ENCODE assay signal across 17 cellular contexts in the genomic region with DNA sequence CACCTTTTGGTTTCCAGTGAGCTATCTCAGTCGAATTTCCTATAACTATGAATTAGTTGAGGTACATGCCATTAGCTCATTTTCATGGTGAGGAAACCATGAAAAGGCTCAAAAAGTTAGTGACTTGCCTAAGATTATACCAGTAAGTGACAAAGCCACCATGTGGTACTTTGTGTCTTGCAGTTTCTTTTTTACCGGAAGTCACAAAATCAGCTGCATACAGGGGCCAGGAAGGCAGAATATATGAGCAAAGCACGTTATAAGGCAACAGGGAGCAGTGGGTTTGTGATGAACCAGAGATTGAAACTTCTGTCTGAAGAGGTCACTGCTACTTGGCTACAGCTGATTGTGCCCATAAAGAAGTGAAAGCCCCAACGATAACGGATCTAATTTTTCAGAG. TPM values are rescaled to one million over a fixed set of nuclear protein-coding genes. Genes with fewer than 3 reads are reported as not detected.
DNase-seq lines count a peak whose midpoint lies in the region; ATAC-seq and TF ChIP-seq lines count a peak whose summit lies in the region.
"Had no signal": no experiment of that assay in that cellular context is flagged by ENCODE, and none has a peak within 500 bp of the region (broad histone marks: within the 10 kb centered on the region; RNA-seq: fewer than 3 reads in every experiment).

No MANE protein-coding gene starts in this region.

- no peak overlapping the region for H3K4me3 ChIP-seq in parathyroid adenoma (ENCODE audit: low read depth, low read length)
- H3K4me3 ChIP-seq: gastroesophageal sphincter had no signal

- no peaks in the 10 kb centered on the region for H3K27me3 ChIP-seq in parathyroid adenoma (ENCODE audit: control insufficient read depth, insufficient read depth, low read length)
- H3K27me3 ChIP-seq: gastroesophageal sphincter had no signal

- intact Hi-C loops in activated T-helper 2 cell treated with anti-CD3 and anti-CD28 coated beads, Interferon-gamma antibody, Interleukin-2, Interleukin-4, amounts not matched to agents 10 μg/mL and 5 μg/mL and 100 μg/mL, durations not matched to agents 14 hours and 24 hours and 36 hours (cut with micrococcal nuclease) = no loop called here

- ATAC-seq in HG03175 (IDR thresholded peaks at IDR 0.05; ENCODE audit: unreplicated experiment) (peak; percentile 47), HG03432 (IDR thresholded peaks at IDR 0.05; ENCODE audit: unreplicated experiment) (no peak), HG02571 (IDR thresholded peaks at IDR 0.05; ENCODE audit: unreplicated experiment) (no peak)
- ATAC-seq: gastroesophageal sphincter, HCT116, Panc1 had no signal

- no peaks in the 10 kb centered on the region for H3K36me3 ChIP-seq in parathyroid adenoma (ENCODE audit: control insufficient read depth, insufficient read depth, low read length)
- H3K36me3 ChIP-seq: gastroesophageal sphincter had no signal

- no peak overlapping the region for H3K4me2 ChIP-seq in parathyroid adenoma (ENCODE audit: low read length)

- peaks cover 21% of the 10 kb centered on the region for H3K4me1 Mint-ChIP-seq in activated T-helper 2 cell treated with anti-CD3 and anti-CD28 coated beads, Interferon-gamma antibody, Interleukin-2, Interleukin-4, amounts not matched to agents 10 μg/mL and 5 μg/mL and 100 μg/mL, durations not matched to agents 14 hours and 24 hours and 36 hours (ENCODE audit: low read depth)

- H3K27me3 Mint-ChIP-seq in activated T-helper 2 cell treated with anti-CD3 and anti-CD28 coated beads, Interferon-gamma antibody, Interleukin-2, Interleukin-4, amounts not matched to agents 10 μg/mL and 5 μg/mL and 100 μg/mL, durations not matched to agents 14 hours and 24 hours and 36 hours (ENCODE audit: low read depth) = no peaks in the 10 kb centered on the region

- no peaks in the 10 kb centered on the region for H3K36me3 Mint-ChIP-seq in activated T-helper 2 cell treated with anti-CD3 and anti-CD28 coated beads, Interferon-gamma antibody, Interleukin-2, Interleukin-4, amounts not matched to agents 10 μg/mL and 5 μg/mL and 100 μg/mL, durations not matched to agents 14 hours and 24 hours and 36 hours (ENCODE audit: low read depth)

- no peak overlapping the region for H2AFZ ChIP-seq in parathyroid adenoma

- TF ChIP-seq CTCF in parathyroid adenoma (IDR thresholded peaks at IDR 0.05) = no peak

- no peaks in the 10 kb centered on the region for H3K9me3 Mint-ChIP-seq in activated T-helper 2 cell treated with anti-CD3 and anti-CD28 coated beads, Interferon-gamma antibody, Interleukin-2, Interleukin-4, amounts not matched to agents 10 μg/mL and 5 μg/mL and 100 μg/mL, durations not matched to agents 14 hours and 24 hours and 36 hours

- no peak overlapping the region for H3K9ac ChIP-seq in parathyroid adenoma

- H3K27ac Mint-ChIP-seq in activated T-helper 2 cell treated with anti-CD3 and anti-CD28 coated beads, Interferon-gamma antibody, Interleukin-2, Interleukin-4, amounts not matched to agents 10 μg/mL and 5 μg/mL and 100 μg/mL, durations not matched to agents 14 hours and 24 hours and 36 hours = peak overlapping the region; percentile 11

- peak; percentile 42 for DNase-seq in activated CD8-positive, alpha-beta memory T cell treated with anti-CD3 and anti-CD28 coated beads, Interleukin-2, amount 50 U/mL, for 48 hours
- DNase-seq in activated CD8-positive, alpha-beta memory T cell treated with anti-CD3 and anti-CD28 coated beads for 24 hours = no peak
- no peak for DNase-seq in activated T-helper 2 cell treated with anti-CD3 and anti-CD28 coated beads, Interferon-gamma antibody, Interleukin-2, Interleukin-4, amounts not matched to agents 10 μg/mL and 5 μg/mL and 100 μg/mL, durations not matched to agents 14 hours and 24 hours and 36 hours (ENCODE audit: low spot score)
- no peak for DNase-seq in germinal center (ENCODE audit: low spot score)
- DNase-seq: ACHN, mesendoderm, NCI-H1694 treated with DMSO at 0.1 percent for 48 hours, NCI-H524 treated with DMSO at 0.1 percent for 48 hours, nucleus accumbens, SW 1271 had no signal

- H3K4me1 ChIP-seq in parathyroid adenoma = peaks cover 77% of the 10 kb centered on the region
- H3K4me1 ChIP-seq: gastroesophageal sphincter had no signal

- no peaks in the 10 kb centered on the region for H3K9me3 ChIP-seq in parathyroid adenoma (ENCODE audit: control insufficient read depth, low read length)
- H3K9me3 ChIP-seq: gastroesophageal sphincter had no signal

- peaks cover 14% of the 10 kb centered on the region for H3K79me2 ChIP-seq in parathyroid adenoma

- peak overlapping the region; percentile 93 for H3K27ac ChIP-seq in parathyroid adenoma
- H3K27ac ChIP-seq: gastroesophageal sphincter had no signal

- no peak overlapping the region for H3K4me3 Mint-ChIP-seq in activated T-helper 2 cell treated with anti-CD3 and anti-CD28 coated beads, Interferon-gamma antibody, Interleukin-2, Interleukin-4, amounts not matched to agents 10 μg/mL and 5 μg/mL and 100 μg/mL, durations not matched to agents 14 hours and 24 hours and 36 hours (ENCODE audit: low read depth)

RNA-seq across cellular contexts. Expression of gene CMTM8, which starts 50.3 kb away (rescaled TPM):
- 3.6 TPM in 2 replicates for total RNA-seq in activated T-helper 2 cell treated with anti-CD3 and anti-CD28 coated beads, Interferon-gamma antibody, Interleukin-2, Interleukin-4, amounts not matched to agents 10 μg/mL and 5 μg/mL and 100 μg/mL, durations not matched to agents 14 hours and 24 hours and 36 hours
